In genomic region chr16:30090607-30091332, GRCh38 we compare ENCODE assay signal across 9 cellular contexts. TPM values are rescaled to one million over a fixed set of nuclear protein-coding genes. Genes with fewer than 3 reads are reported as not detected.
A peak's percentile ranks its signal among the peaks of the same experiment; 100 is the strongest.
DNase-seq lines count a peak whose midpoint lies in the region; ATAC-seq and TF ChIP-seq lines count a peak whose summit lies in the region.
"Had no signal": no experiment of that assay in that cellular context is flagged by ENCODE, and none has a peak within 500 bp of the region (broad histone marks: within the 10 kb centered on the region; RNA-seq: fewer than 3 reads in every experiment).

No MANE protein-coding gene starts in this region.

- no peaks in the 10 kb centered on the region for H3K4me1 ChIP-seq in H9 (ENCODE audit: insufficient read depth, low read length)
- H3K4me1 ChIP-seq in skeletal muscle tissue (ENCODE audit: control insufficient read depth in 3 of 3, insufficient read depth in 3 of 3, low read length in 3 of 3), result peaks cover 29 to 46% (median 43%) of the 10 kb centered on the region in 3 donors

- H2BK5ac ChIP-seq in H9 (ENCODE audit: insufficient read length, low read length), result no peak overlapping the region

- H3K36me3 Mint-ChIP-seq in H9 (ENCODE audit: insufficient read depth in 1 of 3, low read depth in 3 of 3) (peaks cover 8 to 27% (median 21%) of the 10 kb centered on the region in 3 experiments; a peak in 6 of 7 replicates), WTC11 (peaks cover 12% of the 10 kb centered on the region)

- no peak for DNase-seq in H9
- DNase-seq in WTC11 (ENCODE audit: low spot score), result no peak
- DNase-seq in NCI-H1930 (lab: John Stamatoyannopoulos, UW), result no peak
- DNase-seq in hepatic stellate cell (ENCODE audit: low spot score), result no peak
- DNase-seq in GM20000 (ENCODE audit: low spot score), result no peak
- DNase-seq in SHP77 (lab: John Stamatoyannopoulos, UW), result no peak
- DNase-seq: NCI-H2081 treated with DMSO at 0.1 percent for 48 hours had no signal

- H3K23me2 ChIP-seq in H9 (ENCODE audit: insufficient read length, low read depth, low read length, poor library complexity, severe bottlenecking), result peaks cover 13% of the 10 kb centered on the region

- H3T11ph ChIP-seq in H9 (ENCODE audit: low read length), result no peak overlapping the region

- H3K9ac ChIP-seq in H9 (ENCODE audit: extremely low read depth, insufficient read length, low read length), result no peak overlapping the region
- peak overlapping the region in 1 of 3 donors; percentile 89 for H3K9ac ChIP-seq in skeletal muscle tissue (ENCODE audit: low read depth in 1 of 3, low read length in 3 of 3)

- peak overlapping the region; percentile 78 for H3K4me2 ChIP-seq in H9 (ENCODE audit: insufficient read depth, insufficient read length, low read length)

- CTCF ChIA-PET in WTC11 (lab: Charles Lee), result interaction anchor here (0.6 to 3.8 kb wide), 29 partner anchors 9 to 524 kb away, joined by 3 to 129 read pairs (median 7); partner anchors contain the start of genes ALDOA, CORO1A, DCTPP1 and GDPD3

- no peak overlapping the region for H4K8ac ChIP-seq in H9 (replicated peaks; ENCODE audit: insufficient read length, low read depth, low read length)

- H3K9me3 ChIP-seq in H9 (ENCODE audit: control insufficient read depth, low read depth, low read length), result no peaks in the 10 kb centered on the region
- H3K9me3 ChIP-seq in skeletal muscle tissue (ENCODE audit: control insufficient read depth in 3 of 3, low read length in 3 of 3), result no peaks in the 10 kb centered on the region

- WGBS in H9 (ENCODE audit: extremely low coverage, insufficient read length, low lambda C conversion rate), result no CpG with 5 or more reads among the region's 26 CpGs

- no peak overlapping the region for H2BK120ac ChIP-seq in H9 (ENCODE audit: low read depth, low read length, poor library complexity, severe bottlenecking)

- no peak overlapping the region for H2BK12ac ChIP-seq in H9 (ENCODE audit: insufficient read length, low read depth, low read length)

- no peak overlapping the region for H2AK5ac ChIP-seq in H9 (ENCODE audit: insufficient read length, low read length)

- no peaks in the 10 kb centered on the region for H3K27me3 ChIP-seq in H9 (ENCODE audit: insufficient read depth, low read length)
- H3K27me3 ChIP-seq in skeletal muscle tissue (ENCODE audit: control insufficient read depth in 3 of 3, insufficient read depth in 3 of 3, low read length in 3 of 3), result no peaks in the 10 kb centered on the region

- H3K79me1 ChIP-seq in H9 (ENCODE audit: insufficient read depth, low read depth, low read length, poor library complexity, severe bottlenecking), result no peaks in the 10 kb centered on the region

- no peak overlapping the region for H3K4ac ChIP-seq in H9 (ENCODE audit: low read depth, low read length)

- H2BK15ac ChIP-seq in H9 (ENCODE audit: low read depth, low read length), result no peak overlapping the region

- H4K91ac ChIP-seq in H9 (ENCODE audit: insufficient read length, low read depth, low read length), result no peak overlapping the region

- H3K4me3 Mint-ChIP-seq in H9 (peak overlapping the region; percentile 42 to 69; a peak in 4 of 5 replicates), WTC11 (peak overlapping the region; percentile 87)

- no peak for TF ChIP-seq CTCF in H9 (conservative IDR thresholded peaks at IDR 0.05)
- no peak for TF ChIP-seq CTCF in WTC11 (IDR thresholded peaks at IDR 0.05)
- TF ChIP-seq CTCF in GM20000 (IDR thresholded peaks at IDR 0.05; ENCODE audit: extremely low read depth, missing control alignments), result no peak

- H3K14ac ChIP-seq in H9 (ENCODE audit: insufficient read depth, low read length), result no peak overlapping the region

- no peak overlapping the region for H2AFZ ChIP-seq in H9 (ENCODE audit: low read length)

- peak overlapping the region in 1 of 3 experiments; percentile 90; a peak in 1 of 7 replicates for H3K27ac Mint-ChIP-seq in H9
- no peak overlapping the region for H3K27ac Mint-ChIP-seq in WTC11

- ATAC-seq in WTC11, result no peak

- H3K27ac ChIP-seq in H9 (ENCODE audit: insufficient read length, low read depth, low read length), result no peak overlapping the region
- peak overlapping the region; percentile 85 for H3K27ac ChIP-seq in skeletal muscle tissue (ENCODE audit: low read depth, low read length)

- H2BK20ac ChIP-seq in H9 (ENCODE audit: low read depth, low read length, poor library complexity, severe bottlenecking), result no peak overlapping the region

- no peak overlapping the region for H4K5ac ChIP-seq in H9 (ENCODE audit: insufficient read length, low read depth, low read length)

- no peak overlapping the region for H3K23ac ChIP-seq in H9 (ENCODE audit: insufficient read length, low read depth, low read length)

- no peaks in the 10 kb centered on the region; a peak in 1 of 5 replicates for H3K9me3 Mint-ChIP-seq in H9
- H3K9me3 Mint-ChIP-seq in WTC11, result peaks cover 4% of the 10 kb centered on the region; the same call in 1 of the 2 replicates

- H3K79me2 ChIP-seq in H9 (ENCODE audit: insufficient read depth, low read length), result no peaks in the 10 kb centered on the region

- H3K4me1 Mint-ChIP-seq in H9 (peaks cover 18 to 22% of the 10 kb centered on the region in 2 experiments), WTC11 (peaks cover 27% of the 10 kb centered on the region)

- H4K20me1 ChIP-seq in H9 (ENCODE audit: control insufficient read depth, insufficient read depth, insufficient read length), result no peaks in the 10 kb centered on the region

- H3K27me3 Mint-ChIP-seq in H9 (ENCODE audit: low read depth) (peaks cover 4% of the 10 kb centered on the region; the same call in 1 of the 2 replicates), WTC11 (ENCODE audit: low read depth) (no peaks in the 10 kb centered on the region)

- POLR2A ChIA-PET in WTC11 (lab: Charles Lee), result interaction anchor here (1.1 to 3.0 kb wide), 2 partner anchors 21 to 25 kb away, joined by 3 to 27 read pairs; partner anchors contain the start of gene ALDOA

- H3K56ac ChIP-seq in H9 (ENCODE audit: insufficient read length, low read depth, low read length), result no peak overlapping the region

- peak overlapping the region; percentile 70 for H3K4me3 ChIP-seq in iPS-11a (ENCODE audit: low read depth, low read length)
- no peak overlapping the region for H3K4me3 ChIP-seq in skeletal muscle tissue (ENCODE audit: low read length in 3 of 3)

- H3K36me3 ChIP-seq in skeletal muscle tissue (ENCODE audit: control insufficient read depth in 3 of 3, insufficient read depth in 3 of 3, low read length in 3 of 3), result peaks cover 13 to 15% (median 14%) of the 10 kb centered on the region in 3 donors

- no peak overlapping the region for H3K18ac ChIP-seq in H9 (ENCODE audit: insufficient read length, low read depth, low read length)

TF ChIP-seq in WTC11, 78 proteins besides CTCF, POLR2A, EP300 and RAD21:
- no peak for TF ChIP-seq SOX15 (CRISPR knock-in tag; IDR thresholded peaks at IDR 0.05)
- 0 out of 2 replicates have a peak, but pooled peaks have one; percentile 15 for TF ChIP-seq SP1 (CRISPR knock-in tag; conservative IDR thresholded peaks at IDR 0.05)

RNA-seq across cellular contexts. Expression of gene TBX6, which starts 1.0 kb away (rescaled TPM):
- 1.6 and 1.9 TPM in 2 replicates for total RNA-seq in H9 (2021)
- total RNA-seq in WTC11 (2021), result 5.1 to 7.6 TPM (median 6.6 TPM) in 3 replicates
- total RNA-seq in skeletal muscle tissue, result not detected

RNA-seq across cellular contexts. Expression of gene YPEL3, which starts 5.2 kb away (rescaled TPM):
- total RNA-seq in H9 (2021), result 26.3 and 27.5 TPM in 2 replicates
- total RNA-seq in WTC11 (2021), result 43.7 to 52.7 TPM (median 51.7 TPM) in 3 replicates
- total RNA-seq in skeletal muscle tissue, result 14.1 TPM

RNA-seq across cellular contexts. Expression of gene PPP4C, which starts 15.0 kb away (rescaled TPM):
- total RNA-seq in H9 (2021) (162 and 163 TPM in 2 replicates), WTC11 (2021) (159 to 164 TPM (median 161 TPM) in 3 replicates), skeletal muscle tissue (72.0 TPM)

RNA-seq across cellular contexts. Expression of gene GDPD3, which starts 22.6 kb away (rescaled TPM):
- 3.8 and 4.0 TPM in 2 replicates for total RNA-seq in H9 (2021)
- total RNA-seq in WTC11 (2021), result 1.5 to 2.5 TPM (median 1.8 TPM) in 3 replicates
- 0.52 TPM for total RNA-seq in skeletal muscle tissue

RNA-seq across cellular contexts. Expression of gene ALDOA, which starts 25.2 kb away (rescaled TPM):
- 1,356 and 1,375 TPM in 2 replicates for total RNA-seq in H9 (2021)
- total RNA-seq in WTC11 (2021), result 1,537 to 1,958 TPM (median 1,913 TPM) in 3 replicates
- total RNA-seq in skeletal muscle tissue, result 1,497 TPM
